8 cellular contexts compared by ENCODE assay signal in genomic region chr3:150544040-150544439, GRCh38. TPM values are rescaled to one million over a fixed set of nuclear protein-coding genes. Genes with fewer than 3 reads are reported as not detected.
DNase-seq lines count a peak whose midpoint lies in the region; ATAC-seq and TF ChIP-seq lines count a peak whose summit lies in the region.

No MANE protein-coding gene starts in this region.

- intact Hi-C loops in CD8-positive, alpha-beta T cell (cut with DNase I, micrococcal nuclease) = loop anchor here (10.0 kb wide), 2 partner anchors 661 to 729 kb away; partner anchors contain the start of genes GPR171 (in 1 of the 2) and RNF13 (in 1 of the 2)
- intact Hi-C loops in breast epithelium (cut with DNase I; ENCODE audit: low total_unique reads) = no loop called here

- H3K79me2 ChIP-seq in Loucy (ENCODE audit: insufficient read depth, low read length) = peaks cover 80% of the 10 kb centered on the region

- no peaks in the 10 kb centered on the region for H3K27me3 Mint-ChIP-seq in CD8-positive, alpha-beta T cell (ENCODE audit: low read depth)
- no peaks in the 10 kb centered on the region for H3K27me3 Mint-ChIP-seq in nephron (ENCODE audit: low read depth)

- no peaks in the 10 kb centered on the region for H3K9me3 ChIP-seq in CD8-positive, alpha-beta T cell (ENCODE audit: low read length)
- H3K9me3 ChIP-seq in Loucy (ENCODE audit: insufficient read depth, low read depth, low read length) (no peaks in the 10 kb centered on the region), breast epithelium (no peaks in the 10 kb centered on the region), suprapubic skin (no peaks in the 10 kb centered on the region)

- no peaks in the 10 kb centered on the region for H3K9me2 ChIP-seq in Loucy (replicated peaks; ENCODE audit: low read depth, low read length)

- H3K36me3 Mint-ChIP-seq in CD8-positive, alpha-beta T cell = peaks cover 50% of the 10 kb centered on the region
- peaks cover 11% of the 10 kb centered on the region for H3K36me3 Mint-ChIP-seq in nephron (ENCODE audit: low read depth)

- no peak overlapping the region for H2AFZ ChIP-seq in Loucy (ENCODE audit: low read length)

- no peak overlapping the region for H3K4me3 ChIP-seq in CD8-positive, alpha-beta T cell (ENCODE audit: low read depth, low read length)
- H3K4me3 ChIP-seq in Loucy (ENCODE audit: low read length, poor library complexity, severe bottlenecking) (peak overlapping the region; percentile 98), breast epithelium (peak overlapping the region in 1 of 3 donors; percentile 91), suprapubic skin (no peak overlapping the region)

- H3K9me3 Mint-ChIP-seq in CD8-positive, alpha-beta T cell = no peaks in the 10 kb centered on the region
- H3K9me3 Mint-ChIP-seq in nephron = no peaks in the 10 kb centered on the region

- H3K36me3 ChIP-seq in CD8-positive, alpha-beta T cell (ENCODE audit: insufficient read depth, low read length) = no peaks in the 10 kb centered on the region
- H3K36me3 ChIP-seq in Loucy (ENCODE audit: insufficient read depth, low read length) = no peaks in the 10 kb centered on the region
- H3K36me3 ChIP-seq in breast epithelium = no peaks in the 10 kb centered on the region
- H3K36me3 ChIP-seq in suprapubic skin = peaks cover 13% of the 10 kb centered on the region

- peaks cover 66% of the 10 kb centered on the region for H4K20me1 ChIP-seq in Loucy (ENCODE audit: insufficient read depth, low read length, poor library complexity, severe bottlenecking)

- no peak for ATAC-seq in CD8-positive, alpha-beta T cell
- no peak for ATAC-seq in GM18873 (IDR thresholded peaks at IDR 0.05; ENCODE audit: low FRiP score, unreplicated experiment)

- H3K4me3 Mint-ChIP-seq in CD8-positive, alpha-beta T cell = peak overlapping the region; percentile 71
- peak overlapping the region; percentile 87 to 100 (median 88) for H3K4me3 Mint-ChIP-seq in nephron

- CTCF ChIA-PET in CD8-positive, alpha-beta T cell (lab: Charles Lee) = no interaction called here

- H3K9ac ChIP-seq in Loucy (ENCODE audit: low read depth, low read length, poor library complexity, severe bottlenecking) = peak overlapping the region; percentile 92

- TF ChIP-seq POLR2A in breast epithelium (IDR thresholded peaks at IDR 0.05) (no peak), suprapubic skin (IDR thresholded peaks at IDR 0.05) (no peak)

- peak overlapping the region; percentile 71 for H3K27ac Mint-ChIP-seq in CD8-positive, alpha-beta T cell
- H3K27ac Mint-ChIP-seq in nephron = peak overlapping the region; percentile 31 to 95 (median 49)

- POLR2A ChIA-PET in CD8-positive, alpha-beta T cell (lab: Charles Lee) = interaction anchor here (1.0 to 2.3 kb wide), 2 partner anchors 135 to 219 kb away, joined by 4 to 9 read pairs; partner anchors contain the start of gene SIAH2

- no peak for TF ChIP-seq EP300 in suprapubic skin (IDR thresholded peaks at IDR 0.05)

- DNase-seq in CD8-positive, alpha-beta T cell = no peak
- no peak for DNase-seq in breast epithelium (ENCODE audit: low spot score in 2 of 2)
- no peak for DNase-seq in T-helper 9 cell
- DNase-seq in suprapubic skin (ENCODE audit: low spot score in 2 of 2) = no peak
- DNase-seq in NCI-H446 (lab: John Stamatoyannopoulos, UW) = no peak

- peaks cover 60% of the 10 kb centered on the region for H3K4me1 Mint-ChIP-seq in CD8-positive, alpha-beta T cell (ENCODE audit: low read depth)
- H3K4me1 Mint-ChIP-seq in nephron = peaks cover 31% of the 10 kb centered on the region

- H3K4me2 ChIP-seq in Loucy (ENCODE audit: low read depth, low read length, poor library complexity, severe bottlenecking) = peak overlapping the region; percentile 90

- no peaks in the 10 kb centered on the region for H3K27me3 ChIP-seq in CD8-positive, alpha-beta T cell (ENCODE audit: insufficient read depth, low read length)
- H3K27me3 ChIP-seq in Loucy (ENCODE audit: insufficient read depth, low read length, poor library complexity, severe bottlenecking) (no peaks in the 10 kb centered on the region), breast epithelium (no peaks in the 10 kb centered on the region), suprapubic skin (no peaks in the 10 kb centered on the region)

- H3K27ac ChIP-seq in CD8-positive, alpha-beta T cell (ENCODE audit: low read depth, low read length) = no peak overlapping the region
- H3K27ac ChIP-seq in breast epithelium = peak overlapping the region; percentile 10 to 98
- no peak overlapping the region for H3K27ac ChIP-seq in suprapubic skin

- no peak for TF ChIP-seq CTCF in CD8-positive, alpha-beta T cell (IDR thresholded peaks at IDR 0.05)
- TF ChIP-seq CTCF in Loucy (conservative IDR thresholded peaks at IDR 0.05; ENCODE audit: low read length) (no peak), breast epithelium (IDR thresholded peaks at IDR 0.05) (no peak), nephron (IDR thresholded peaks at IDR 0.05; ENCODE audit: unreplicated experiment in 3 of 3) (no peak), suprapubic skin (IDR thresholded peaks at IDR 0.05) (no peak)

- H3F3A ChIP-seq in Loucy (ENCODE audit: low read depth) = no peaks in the 10 kb centered on the region

- peaks cover 39% of the 10 kb centered on the region for H3K4me1 ChIP-seq in CD8-positive, alpha-beta T cell (ENCODE audit: insufficient read depth, low read length)
- H3K4me1 ChIP-seq in Loucy (ENCODE audit: insufficient read depth, low read length, poor library complexity, severe bottlenecking) (peaks cover 58% of the 10 kb centered on the region), breast epithelium (peaks cover 0 to 14% of the 10 kb centered on the region in 2 donors), suprapubic skin (peaks cover 41% of the 10 kb centered on the region)

RNA-seq across cellular contexts. Expression of gene SERP1, which starts 2.3 kb away (rescaled TPM):
- total RNA-seq in CD8-positive, alpha-beta T cell = 100 to 1,000 TPM; 143 to 151 TPM
- 100 to 1,000 TPM; 231 to 327 (median 273) TPM for total RNA-seq in breast epithelium
- 100 to 1,000 TPM in 3 of 4 donors, 10 to 100 TPM in 1; 84.2 to 149 (median 120) TPM for total RNA-seq in suprapubic skin

RNA-seq across cellular contexts. Expression of gene EIF2A, which starts 2.5 kb away (rescaled TPM):
- total RNA-seq in CD8-positive, alpha-beta T cell = 100 to 1,000 TPM; 156 to 162 TPM
- total RNA-seq in breast epithelium = 100 to 1,000 TPM; 204 to 247 (median 239) TPM
- total RNA-seq in suprapubic skin = 100 to 1,000 TPM; 149 to 222 (median 194) TPM

RNA-seq across cellular contexts. Expression of gene SELENOT, which starts 59.1 kb away (rescaled TPM):
- total RNA-seq in CD8-positive, alpha-beta T cell = 100 to 1,000 TPM; 130 to 139 TPM
- total RNA-seq in breast epithelium (100 to 1,000 TPM in 2 of 3 donors, 10 to 100 TPM in 1; 86.9 to 143 (median 127) TPM), suprapubic skin (10 to 100 TPM; 49.2 to 97.2 (median 75.3) TPM)

Comparison
In these comparisons a context has a peak if more than half of its experiments do, and no peak if none do; other contexts are left out.
1. H3K27ac ChIP-seq: peak in breast epithelium (2 of 2); none in CD8-positive, alpha-beta T cell (single experiment) and suprapubic skin (single experiment).